1 cellular context compared by ENCODE assay signal in genomic region chr19:33263325-33264023, GRCh38.
TF ChIP-seq lines count a peak whose summit lies in the region.

No MANE protein-coding gene starts in this region.

TF ChIP-seq in K562, 482 proteins besides CTCF, POLR2A, EP300 and RAD21 (continues in another document):
- TF ChIP-seq ZNF146 (CRISPR knock-in tag; IDR thresholded peaks at IDR 0.05; ENCODE audit: unreplicated experiment): no peak
- no peak for TF ChIP-seq ZNF830 (CRISPR knock-in tag; IDR thresholded peaks at IDR 0.05)
- TF ChIP-seq MBD2 (IDR thresholded peaks at IDR 0.05; ENCODE audit: borderline replicate concordance, low read depth): no peak
- TF ChIP-seq CBX5 (IDR thresholded peaks at IDR 0.05; ENCODE audit: borderline replicate concordance, low read depth): no peak
- peak; percentile 29; the same call in 1 of the 2 replicates for TF ChIP-seq CTBP1 (IDR thresholded peaks at IDR 0.05; ENCODE audit: borderline replicate concordance)
- TF ChIP-seq ZSCAN32 (CRISPR knock-in tag; IDR thresholded peaks at IDR 0.05): no peak
- no peak for TF ChIP-seq PKNOX1 (IDR thresholded peaks at IDR 0.05)
- no peak for TF ChIP-seq ZNF444 (CRISPR knock-in tag; IDR thresholded peaks at IDR 0.05)
- TF ChIP-seq DIDO1 (tag; IDR thresholded peaks at IDR 0.05; ENCODE audit: low read depth): no peak
- TF ChIP-seq SPI1 (IDR thresholded peaks at IDR 0.05; ENCODE audit: borderline replicate concordance, low read depth, low read length): no peak
- TF ChIP-seq TRIM24 (IDR thresholded peaks at IDR 0.05): peak; percentile 46 to 69; a peak in 3 of 4 replicates
- no peak for TF ChIP-seq TBP (optimal IDR thresholded peaks at IDR 0.05; ENCODE audit: low read depth, low read length)
- TF ChIP-seq, protein P1, sequence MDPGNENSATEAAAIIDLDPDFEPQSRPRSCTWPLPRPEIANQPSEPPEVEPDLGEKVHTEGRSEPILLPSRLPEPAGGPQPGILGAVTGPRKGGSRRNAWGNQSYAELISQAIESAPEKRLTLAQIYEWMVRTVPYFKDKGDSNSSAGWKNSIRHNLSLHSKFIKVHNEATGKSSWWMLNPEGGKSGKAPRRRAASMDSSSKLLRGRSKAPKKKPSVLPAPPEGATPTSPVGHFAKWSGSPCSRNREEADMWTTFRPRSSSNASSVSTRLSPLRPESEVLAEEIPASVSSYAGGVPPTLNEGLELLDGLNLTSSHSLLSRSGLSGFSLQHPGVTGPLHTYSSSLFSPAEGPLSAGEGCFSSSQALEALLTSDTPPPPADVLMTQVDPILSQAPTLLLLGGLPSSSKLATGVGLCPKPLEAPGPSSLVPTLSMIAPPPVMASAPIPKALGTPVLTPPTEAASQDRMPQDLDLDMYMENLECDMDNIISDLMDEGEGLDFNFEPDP (CRISPR knock-in tag; IDR thresholded peaks at IDR 0.05): no peak
- peak; percentile 37; the same call in 1 of the 2 replicates for TF ChIP-seq BHLHE40 (IDR thresholded peaks at IDR 0.05; ENCODE audit: low read length)
- no peak for TF ChIP-seq ZNF282 (CRISPR knock-in tag; IDR thresholded peaks at IDR 0.05)
- TF ChIP-seq TAL1 (IDR thresholded peaks at IDR 0.05): peak; percentile 74
- TF ChIP-seq CEBPZ (IDR thresholded peaks at IDR 0.05; ENCODE audit: borderline replicate concordance, low read depth, low read length): no peak
- no peak for TF ChIP-seq KAT8 (IDR thresholded peaks at IDR 0.05; ENCODE audit: low read depth)
- TF ChIP-seq SNIP1 (IDR thresholded peaks at IDR 0.05; ENCODE audit: low read depth): no peak
- TF ChIP-seq CCNT2 (IDR thresholded peaks at IDR 0.05; ENCODE audit: borderline replicate concordance, extremely low read depth, insufficient read length, low read depth, low read length): peak; percentile 39
- TF ChIP-seq CHD1 (IDR thresholded peaks at IDR 0.05; ENCODE audit: low read length): no peak
- TF ChIP-seq ZNF124 (CRISPR knock-in tag; IDR thresholded peaks at IDR 0.05): no peak
- no peak for TF ChIP-seq ZNF695 (CRISPR knock-in tag; IDR thresholded peaks at IDR 0.05)
- TF ChIP-seq HEY1 (CRISPR knock-in tag; IDR thresholded peaks at IDR 0.05; ENCODE audit: borderline replicate concordance): no peak
- TF ChIP-seq NFIC (IDR thresholded peaks at IDR 0.05): peak; percentile 43
- no peak for TF ChIP-seq MTA2 (IDR thresholded peaks at IDR 0.05; ENCODE audit: low read depth)
- no peak for TF ChIP-seq ZNF133 (CRISPR knock-in tag; IDR thresholded peaks at IDR 0.05)
- TF ChIP-seq GTF2F1 (IDR thresholded peaks at IDR 0.05; ENCODE audit: low read depth, low read length): no peak
- no peak for TF ChIP-seq NCOA4 (IDR thresholded peaks at IDR 0.05; ENCODE audit: partially characterized antibody)
- TF ChIP-seq ZNF239 (CRISPR knock-in tag; IDR thresholded peaks at IDR 0.05): no peak
- no peak for TF ChIP-seq DLX4 (CRISPR knock-in tag; IDR thresholded peaks at IDR 0.05)
- TF ChIP-seq IFI16 (CRISPR knock-in tag; IDR thresholded peaks at IDR 0.05): no peak
- no peak for TF ChIP-seq SAFB2 (IDR thresholded peaks at IDR 0.05; ENCODE audit: borderline replicate concordance, low read depth, low read length, severe bottlenecking)
- TF ChIP-seq ID3 (CRISPR knock-in tag; IDR thresholded peaks at IDR 0.05): no peak
- no peak for TF ChIP-seq ID3 (tag; IDR thresholded peaks at IDR 0.05)
- peak; percentile 82 for TF ChIP-seq CBFA2T3 (IDR thresholded peaks at IDR 0.05)
- TF ChIP-seq, protein P2, sequence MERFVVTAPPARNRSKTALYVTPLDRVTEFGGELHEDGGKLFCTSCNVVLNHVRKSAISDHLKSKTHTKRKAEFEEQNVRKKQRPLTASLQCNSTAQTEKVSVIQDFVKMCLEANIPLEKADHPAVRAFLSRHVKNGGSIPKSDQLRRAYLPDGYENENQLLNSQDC (CRISPR knock-in tag; IDR thresholded peaks at IDR 0.05): no peak
- TF ChIP-seq SREBF2 (CRISPR knock-in tag; IDR thresholded peaks at IDR 0.05): no peak
- no peak for TF ChIP-seq NBN (IDR thresholded peaks at IDR 0.05; ENCODE audit: low read depth)
- no peak for TF ChIP-seq XRCC4 (IDR thresholded peaks at IDR 0.05; ENCODE audit: extremely low read depth, insufficient read depth, insufficient read length)
- no peak for TF ChIP-seq POLR2B (IDR thresholded peaks at IDR 0.05; ENCODE audit: low read depth, partially characterized antibody)
- TF ChIP-seq NFRKB (IDR thresholded peaks at IDR 0.05; ENCODE audit: low read depth): no peak
- TF ChIP-seq NR3C1 (CRISPR knock-in tag; IDR thresholded peaks at IDR 0.05): no peak
- 0 out of 2 replicates have a peak, but pooled peaks have one; percentile 17 for TF ChIP-seq ELF4 (CRISPR knock-in tag; IDR thresholded peaks at IDR 0.05)
- no peak for TF ChIP-seq NEUROD1 (IDR thresholded peaks at IDR 0.05; ENCODE audit: borderline replicate concordance, low read depth, low read length, partially characterized antibody)
- TF ChIP-seq FOXA1 (IDR thresholded peaks at IDR 0.05; ENCODE audit: borderline replicate concordance): no peak
- TF ChIP-seq, protein P3, sequence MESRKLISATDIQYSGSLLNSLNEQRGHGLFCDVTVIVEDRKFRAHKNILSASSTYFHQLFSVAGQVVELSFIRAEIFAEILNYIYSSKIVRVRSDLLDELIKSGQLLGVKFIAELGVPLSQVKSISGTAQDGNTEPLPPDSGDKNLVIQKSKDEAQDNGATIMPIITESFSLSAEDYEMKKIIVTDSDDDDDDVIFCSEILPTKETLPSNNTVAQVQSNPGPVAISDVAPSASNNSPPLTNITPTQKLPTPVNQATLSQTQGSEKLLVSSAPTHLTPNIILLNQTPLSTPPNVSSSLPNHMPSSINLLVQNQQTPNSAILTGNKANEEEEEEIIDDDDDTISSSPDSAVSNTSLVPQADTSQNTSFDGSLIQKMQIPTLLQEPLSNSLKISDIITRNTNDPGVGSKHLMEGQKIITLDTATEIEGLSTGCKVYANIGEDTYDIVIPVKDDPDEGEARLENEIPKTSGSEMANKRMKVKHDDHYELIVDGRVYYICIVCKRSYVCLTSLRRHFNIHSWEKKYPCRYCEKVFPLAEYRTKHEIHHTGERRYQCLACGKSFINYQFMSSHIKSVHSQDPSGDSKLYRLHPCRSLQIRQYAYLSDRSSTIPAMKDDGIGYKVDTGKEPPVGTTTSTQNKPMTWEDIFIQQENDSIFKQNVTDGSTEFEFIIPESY (CRISPR knock-in tag; IDR thresholded peaks at IDR 0.05): no peak
- TF ChIP-seq HDAC3 (IDR thresholded peaks at IDR 0.05; ENCODE audit: borderline replicate concordance, partially characterized antibody): no peak
- TF ChIP-seq, protein P4, sequence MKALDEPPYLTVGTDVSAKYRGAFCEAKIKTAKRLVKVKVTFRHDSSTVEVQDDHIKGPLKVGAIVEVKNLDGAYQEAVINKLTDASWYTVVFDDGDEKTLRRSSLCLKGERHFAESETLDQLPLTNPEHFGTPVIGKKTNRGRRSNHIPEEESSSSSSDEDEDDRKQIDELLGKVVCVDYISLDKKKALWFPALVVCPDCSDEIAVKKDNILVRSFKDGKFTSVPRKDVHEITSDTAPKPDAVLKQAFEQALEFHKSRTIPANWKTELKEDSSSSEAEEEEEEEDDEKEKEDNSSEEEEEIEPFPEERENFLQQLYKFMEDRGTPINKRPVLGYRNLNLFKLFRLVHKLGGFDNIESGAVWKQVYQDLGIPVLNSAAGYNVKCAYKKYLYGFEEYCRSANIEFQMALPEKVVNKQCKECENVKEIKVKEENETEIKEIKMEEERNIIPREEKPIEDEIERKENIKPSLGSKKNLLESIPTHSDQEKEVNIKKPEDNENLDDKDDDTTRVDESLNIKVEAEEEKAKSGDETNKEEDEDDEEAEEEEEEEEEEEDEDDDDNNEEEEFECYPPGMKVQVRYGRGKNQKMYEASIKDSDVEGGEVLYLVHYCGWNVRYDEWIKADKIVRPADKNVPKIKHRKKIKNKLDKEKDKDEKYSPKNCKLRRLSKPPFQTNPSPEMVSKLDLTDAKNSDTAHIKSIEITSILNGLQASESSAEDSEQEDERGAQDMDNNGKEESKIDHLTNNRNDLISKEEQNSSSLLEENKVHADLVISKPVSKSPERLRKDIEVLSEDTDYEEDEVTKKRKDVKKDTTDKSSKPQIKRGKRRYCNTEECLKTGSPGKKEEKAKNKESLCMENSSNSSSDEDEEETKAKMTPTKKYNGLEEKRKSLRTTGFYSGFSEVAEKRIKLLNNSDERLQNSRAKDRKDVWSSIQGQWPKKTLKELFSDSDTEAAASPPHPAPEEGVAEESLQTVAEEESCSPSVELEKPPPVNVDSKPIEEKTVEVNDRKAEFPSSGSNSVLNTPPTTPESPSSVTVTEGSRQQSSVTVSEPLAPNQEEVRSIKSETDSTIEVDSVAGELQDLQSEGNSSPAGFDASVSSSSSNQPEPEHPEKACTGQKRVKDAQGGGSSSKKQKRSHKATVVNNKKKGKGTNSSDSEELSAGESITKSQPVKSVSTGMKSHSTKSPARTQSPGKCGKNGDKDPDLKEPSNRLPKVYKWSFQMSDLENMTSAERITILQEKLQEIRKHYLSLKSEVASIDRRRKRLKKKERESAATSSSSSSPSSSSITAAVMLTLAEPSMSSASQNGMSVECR (CRISPR knock-in tag; IDR thresholded peaks at IDR 0.05): no peak
- no peak for TF ChIP-seq CBX2 (IDR thresholded peaks at IDR 0.05; ENCODE audit: insufficient read depth, low read length, poor library complexity, severe bottlenecking)
- no peak for TF ChIP-seq ZNF431 (CRISPR knock-in tag; IDR thresholded peaks at IDR 0.05)
- no peak for TF ChIP-seq SMARCA5 (IDR thresholded peaks at IDR 0.05)
- no peak for TF ChIP-seq CREM (IDR thresholded peaks at IDR 0.05; ENCODE audit: low read depth)
- no peak for TF ChIP-seq CBFB (CRISPR knock-in tag; IDR thresholded peaks at IDR 0.05)
- TF ChIP-seq AFF4 (CRISPR knock-in tag; IDR thresholded peaks at IDR 0.05): no peak
- no peak for TF ChIP-seq ZNF507 (tag; conservative IDR thresholded peaks at IDR 0.05)
- TF ChIP-seq SMARCE1 (IDR thresholded peaks at IDR 0.05): peak; percentile 46; the same call in 1 of the 2 replicates
